Comparison of ENCODE assay signal across 19 cellular contexts in genomic region chr3:95319921-95320494, GRCh38.
A peak's percentile ranks its signal among the peaks of the same experiment; 100 is the strongest.
DNase-seq lines count a peak whose midpoint lies in the region; ATAC-seq, FAIRE-seq and TF ChIP-seq lines count a peak whose summit lies in the region.
"Had no signal": no experiment of that assay in that cellular context is flagged by ENCODE, and none has a peak within 500 bp of the region (broad histone marks: within the 10 kb centered on the region; RNA-seq: fewer than 3 reads in every experiment).

No MANE protein-coding gene starts in this region.

- H3K27me3 ChIP-seq in HUES6 (ENCODE audit: control insufficient read depth, insufficient read depth, low read length) (no peaks in the 10 kb centered on the region), astrocyte (ENCODE audit: insufficient read depth, low read length) (no peaks in the 10 kb centered on the region), iPS DF 6.9 (ENCODE audit: control insufficient read depth, insufficient read depth, low read length) (no peaks in the 10 kb centered on the region)
- H3K27me3 ChIP-seq: sigmoid colon had no signal

- no peak for TF ChIP-seq CTCF in astrocyte (IDR thresholded peaks at IDR 0.05; ENCODE audit: insufficient read depth, low read depth, low read length)

- CTCF ChIA-PET in activated naive CD4-positive, alpha-beta T cell treated with anti-CD3 and anti-CD28 coated beads for 36 hours (lab: Charles Lee), result no interaction called here

- H3K36me3 ChIP-seq in HUES6 (ENCODE audit: control insufficient read depth, insufficient read depth, low read length), result no peaks in the 10 kb centered on the region
- H3K36me3 ChIP-seq in astrocyte (ENCODE audit: insufficient read depth, low read length), result no peaks in the 10 kb centered on the region
- no peaks in the 10 kb centered on the region for H3K36me3 ChIP-seq in iPS DF 6.9 (ENCODE audit: control insufficient read depth, insufficient read depth, low read length)
- H3K36me3 ChIP-seq: sigmoid colon had no signal

- peaks cover 16% of the 10 kb centered on the region for H3K4me1 Mint-ChIP-seq in astrocyte (ENCODE audit: low read depth, unreplicated experiment)
- H3K4me1 Mint-ChIP-seq in activated naive CD4-positive, alpha-beta T cell treated with anti-CD3 and anti-CD28 coated beads for 36 hours (ENCODE audit: low read depth), result no peaks in the 10 kb centered on the region
- H3K4me1 Mint-ChIP-seq: activated CD8-positive, alpha-beta memory T cell treated with anti-CD3 and anti-CD28 coated beads, Interleukin-2, amount 10 ng/mL, durations not matched to agents 7 days and 5 days had no signal

- H3K79me2 ChIP-seq in astrocyte (ENCODE audit: insufficient read depth, low read length), result no peaks in the 10 kb centered on the region

- peak overlapping the region; percentile 12 for H3K4me2 ChIP-seq in astrocyte (ENCODE audit: low read length)

- ATAC-seq in HG03280 (IDR thresholded peaks at IDR 0.05; ENCODE audit: unreplicated experiment), result no peak
- ATAC-seq: activated CD8-positive, alpha-beta memory T cell treated with anti-CD3 and anti-CD28 coated beads, Interleukin-2, amount 10 ng/mL, durations not matched to agents 7 days and 5 days; HCT116; mucosa of descending colon had no signal

- intact Hi-C loops in activated naive CD4-positive, alpha-beta T cell treated with anti-CD3 and anti-CD28 coated beads for 36 hours (cut with micrococcal nuclease), result no loop called here

- H3K9me3 Mint-ChIP-seq in astrocyte (ENCODE audit: unreplicated experiment), result peaks cover 4% of the 10 kb centered on the region
- H3K9me3 Mint-ChIP-seq in activated naive CD4-positive, alpha-beta T cell treated with anti-CD3 and anti-CD28 coated beads for 36 hours, result peaks cover 8% of the 10 kb centered on the region

- no CpG with 5 or more reads among the region's 3 CpGs for WGBS in iPS DF 6.9 (ENCODE audit: insufficient coverage, insufficient read length)

- peak; percentile 65 for FAIRE-seq in astrocyte (lab: Jason Lieb, UNC)
- FAIRE-seq: D721Med had no signal

- DNase-seq in astrocyte (ENCODE audit: low read depth) (peak; percentile 39), iPS DF 6.9 (ENCODE audit: low read depth, low spot score) (no peak), stromal cell of bone marrow (ENCODE audit: low read depth) (peak; percentile 12), NAMALWA (ENCODE audit: low spot score) (no peak)
- DNase-seq in activated naive CD4-positive, alpha-beta T cell treated with anti-CD3 and anti-CD28 coated beads for 36 hours, result no peak
- DNase-seq: activated CD4-positive, CD25-positive, alpha-beta regulatory T cell treated with anti-CD3 and anti-CD28 coated beads, Interleukin-2, amount 50 U/mL, for 72 hours; activated CD8-positive, alpha-beta memory T cell treated with anti-CD3 and anti-CD28 coated beads, Interleukin-2, amount 10 ng/mL, durations not matched to agents 7 days and 5 days; GF-D8; hypothalamus; IMR-90; mucosa of descending colon; NCI-H1092; NCI-H2171; sigmoid colon; T-helper 2 cell had no signal

- H3K36me3 Mint-ChIP-seq in astrocyte (ENCODE audit: low read depth, unreplicated experiment), result no peaks in the 10 kb centered on the region
- no peaks in the 10 kb centered on the region for H3K36me3 Mint-ChIP-seq in activated naive CD4-positive, alpha-beta T cell treated with anti-CD3 and anti-CD28 coated beads for 36 hours (ENCODE audit: low read depth)
- H3K36me3 Mint-ChIP-seq: activated CD8-positive, alpha-beta memory T cell treated with anti-CD3 and anti-CD28 coated beads, Interleukin-2, amount 10 ng/mL, durations not matched to agents 7 days and 5 days had no signal

- H3K4me3 ChIP-seq in HUES6 (ENCODE audit: low read depth, low read length) (no peak overlapping the region), astrocyte (ENCODE audit: insufficient read depth, low read depth, low read length) (no peak overlapping the region), iPS DF 6.9 (ENCODE audit: low read length) (no peak overlapping the region)
- H3K4me3 ChIP-seq: mucosa of descending colon, sigmoid colon had no signal

- H3K4me1 ChIP-seq in HUES6 (ENCODE audit: control insufficient read depth, insufficient read depth, low read length) (peaks cover 10% of the 10 kb centered on the region), astrocyte (ENCODE audit: insufficient read depth, low read length) (no peaks in the 10 kb centered on the region), iPS DF 6.9 (ENCODE audit: control insufficient read depth, insufficient read depth, low read length) (peaks cover 2% of the 10 kb centered on the region; the same call in 1 of the 2 replicates)
- H3K4me1 ChIP-seq: sigmoid colon had no signal

- H3K9me3 ChIP-seq in HUES6 (ENCODE audit: control insufficient read depth, insufficient read depth, low read depth, low read length), result peaks cover 16% of the 10 kb centered on the region; the same call in 1 of the 2 replicates
- no peaks in the 10 kb centered on the region for H3K9me3 ChIP-seq in astrocyte (ENCODE audit: insufficient read depth, low read depth, low read length)
- no peaks in the 10 kb centered on the region for H3K9me3 ChIP-seq in iPS DF 6.9 (ENCODE audit: control insufficient read depth, insufficient read depth, low read length)
- H3K9me3 ChIP-seq: mucosa of descending colon, sigmoid colon had no signal

- H2AFZ ChIP-seq in astrocyte (ENCODE audit: low read depth, low read length), result peak overlapping the region; percentile 0

- no peaks in the 10 kb centered on the region for H3K27me3 Mint-ChIP-seq in astrocyte (ENCODE audit: low read depth, unreplicated experiment)
- H3K27me3 Mint-ChIP-seq in activated naive CD4-positive, alpha-beta T cell treated with anti-CD3 and anti-CD28 coated beads for 36 hours (ENCODE audit: low read depth), result no peaks in the 10 kb centered on the region
- H3K27me3 Mint-ChIP-seq: activated CD8-positive, alpha-beta memory T cell treated with anti-CD3 and anti-CD28 coated beads, Interleukin-2, amount 10 ng/mL, durations not matched to agents 7 days and 5 days had no signal

- H3K4me3 Mint-ChIP-seq in astrocyte (ENCODE audit: unreplicated experiment), result peak overlapping the region; percentile 34
- H3K4me3 Mint-ChIP-seq in activated naive CD4-positive, alpha-beta T cell treated with anti-CD3 and anti-CD28 coated beads for 36 hours, result no peak overlapping the region
- H3K4me3 Mint-ChIP-seq: activated CD8-positive, alpha-beta memory T cell treated with anti-CD3 and anti-CD28 coated beads, Interleukin-2, amount 10 ng/mL, durations not matched to agents 7 days and 5 days had no signal

- H3K9ac ChIP-seq in HUES6 (ENCODE audit: low read length) (no peak overlapping the region), astrocyte (ENCODE audit: low read length) (peak overlapping the region; percentile 5)

- H3K27ac ChIP-seq in HUES6 (ENCODE audit: low read depth, low read length) (peak overlapping the region; percentile 25; the same call in 1 of the 2 replicates), astrocyte (ENCODE audit: low read depth, low read length) (peak overlapping the region; percentile 57), iPS DF 6.9 (ENCODE audit: low read length) (peak overlapping the region; percentile 31)
- H3K27ac ChIP-seq: sigmoid colon had no signal

- no peaks in the 10 kb centered on the region for H4K20me1 ChIP-seq in astrocyte (ENCODE audit: insufficient read depth, low read length)

- H3K27ac Mint-ChIP-seq in astrocyte (ENCODE audit: unreplicated experiment), result peak overlapping the region; percentile 100
- no peak overlapping the region for H3K27ac Mint-ChIP-seq in activated naive CD4-positive, alpha-beta T cell treated with anti-CD3 and anti-CD28 coated beads for 36 hours
- H3K27ac Mint-ChIP-seq: activated CD8-positive, alpha-beta memory T cell treated with anti-CD3 and anti-CD28 coated beads, Interleukin-2, amount 10 ng/mL, durations not matched to agents 7 days and 5 days had no signal

Comparison
In these comparisons a context has a peak if more than half of its experiments do, and no peak if none do; other contexts are left out.
1. DNase-seq: peak in astrocyte (single experiment) and stromal cell of bone marrow (single experiment); none in iPS DF 6.9 (single experiment), activated naive CD4-positive, alpha-beta T cell treated with anti-CD3 and anti-CD28 coated beads for 36 hours (single experiment) and NAMALWA (single experiment).
2. Peak in every context shown above with its lines, with median percentiles within 50 percentile points of each other: H3K27ac ChIP-seq.